11 cellular contexts compared by ENCODE assay signal in genomic region chr2:43082878-43083261, GRCh38.
DNase-seq lines count a peak whose midpoint lies in the region; ATAC-seq and TF ChIP-seq lines count a peak whose summit lies in the region.
"Had no signal": no experiment of that assay in that cellular context is flagged by ENCODE, and none has a peak within 500 bp of the region (broad histone marks: within the 10 kb centered on the region; RNA-seq: fewer than 3 reads in every experiment).

No MANE protein-coding gene starts in this region.

- H3K27me3 ChIP-seq in heart left ventricle (no peaks in the 10 kb centered on the region), gastroesophageal sphincter (no peaks in the 10 kb centered on the region), trophoblast cell (ENCODE audit: insufficient read depth, low read length) (no peaks in the 10 kb centered on the region), aorta (ENCODE audit: control insufficient read depth in 1 of 2, insufficient read depth in 2 of 2, low read length in 1 of 2) (no peaks in the 10 kb centered on the region)

- H2BK5ac ChIP-seq in trophoblast cell (ENCODE audit: low read depth, low read length, poor library complexity) = peak overlapping the region; percentile 82

- H2AK5ac ChIP-seq in trophoblast cell (ENCODE audit: low read length) = peak overlapping the region; percentile 97

- peak overlapping the region; percentile 94 for H4K91ac ChIP-seq in trophoblast cell (ENCODE audit: low read depth, low read length)

- TF ChIP-seq POLR2A in heart left ventricle (IDR thresholded peaks at IDR 0.05) (no peak), gastroesophageal sphincter (IDR thresholded peaks at IDR 0.05) (no peak)

- intact Hi-C loops in heart left ventricle (cut with DNase I) (loop anchor here in 2 of 10 donors (5.0 kb wide), 2 partner anchors 121 to 139 kb away; no protein-coding TSS in a partner anchor), left cardiac atrium (cut with DNase I) (loop anchor here in 1 of 2 donors (10.0 kb wide), 1 partner anchor 58 kb away; no protein-coding TSS in a partner anchor), aorta (cut with DNase I) (no loop called here)

- H3K36me3 ChIP-seq in heart left ventricle = no peaks in the 10 kb centered on the region
- no peaks in the 10 kb centered on the region for H3K36me3 ChIP-seq in gastroesophageal sphincter
- H3K36me3 ChIP-seq in trophoblast cell (ENCODE audit: control insufficient read depth in 1 of 2, insufficient read depth in 2 of 2, low read length in 2 of 2) = no peaks in the 10 kb centered on the region
- H3K36me3 ChIP-seq in aorta (ENCODE audit: control insufficient read depth in 1 of 2, insufficient read depth in 2 of 2, low read length in 1 of 2) = no peaks in the 10 kb centered on the region

- DNase-seq in heart left ventricle (no peak), left cardiac atrium (no peak), trophoblast cell (no peak), aorta (peak in 1 of 2 donors; percentile 30), SHP77 treated with DMSO at 0.1 percent for 48 hours (lab: John Stamatoyannopoulos, UW) (no peak), NCI-H1436 treated with DMSO at 0.1 percent for 48 hours (lab: John Stamatoyannopoulos, UW) (no peak), AG08396 (ENCODE audit: low spot score) (no peak)
- DNase-seq: activated gamma-delta T cell treated with Interleukin-2 at 50 U/mL for 16 hours, Kasumi-1, NCI-H2171 treated with DMSO at 0.1 percent for 48 hours had no signal

- peak overlapping the region; percentile 95 for H2BK12ac ChIP-seq in trophoblast cell (ENCODE audit: low read length)

- H3K4me3 ChIP-seq in heart left ventricle (no peak overlapping the region), gastroesophageal sphincter (no peak overlapping the region), trophoblast cell (ENCODE audit: low read depth, low read length) (no peak overlapping the region), aorta (ENCODE audit: low read length in 2 of 2) (no peak overlapping the region)

- no peak overlapping the region for H4K12ac ChIP-seq in trophoblast cell (ENCODE audit: low read depth, low read length)

- peak overlapping the region; percentile 96 for H2BK120ac ChIP-seq in trophoblast cell (ENCODE audit: insufficient read depth, low read length, poor library complexity)

- peak overlapping the region; percentile 90 for H3K4ac ChIP-seq in trophoblast cell (ENCODE audit: low read depth, low read length)

- peaks cover 45% of the 10 kb centered on the region for H3K79me1 ChIP-seq in trophoblast cell (ENCODE audit: low read length)

- H3K4me1 ChIP-seq in heart left ventricle = peaks cover 12 to 77% (median 61%) of the 10 kb centered on the region in 12 donors
- peaks cover 26 to 72% (median 50%) of the 10 kb centered on the region in 3 donors for H3K4me1 ChIP-seq in gastroesophageal sphincter
- H3K4me1 ChIP-seq in trophoblast cell (ENCODE audit: control insufficient read depth in 1 of 2, insufficient read depth in 2 of 2, low read length in 2 of 2) = peaks cover 48 to 50% of the 10 kb centered on the region in 2 experiments
- H3K4me1 ChIP-seq in aorta (ENCODE audit: control insufficient read depth in 1 of 2, insufficient read depth in 2 of 2, low read length in 2 of 2) = peaks cover 0 to 6% of the 10 kb centered on the region in 2 donors

- H3K79me2 ChIP-seq in trophoblast cell (ENCODE audit: control insufficient read depth, insufficient read depth, low read length, poor library complexity) = peaks cover 12% of the 10 kb centered on the region

- H3K18ac ChIP-seq in trophoblast cell (ENCODE audit: low read length) = peak overlapping the region; percentile 67

- no peak overlapping the region for H3K9ac ChIP-seq in trophoblast cell (ENCODE audit: low read length)

- WGBS in heart left ventricle, 4 donors = 53 to 92% (median 58%) methylated on average over 2 of the region's 2 CpGs
- WGBS in gastroesophageal sphincter (ENCODE audit: low coverage in 1 of 2), 2 donors = 44 to 60% methylated on average over 1 to 2 of the region's 2 CpGs
- no CpG with 5 or more reads among the region's 2 CpGs for WGBS in trophoblast cell (ENCODE audit: extremely low coverage, insufficient coverage, insufficient read length)
- 53 to 59% methylated on average over 2 of the region's 2 CpGs for WGBS in aorta, 2 donors

- no peak overlapping the region for H3K23ac ChIP-seq in trophoblast cell (ENCODE audit: low read length)

- peak overlapping the region; percentile 78 for H4K8ac ChIP-seq in trophoblast cell (ENCODE audit: low read depth, low read length)

- H3K27ac ChIP-seq in heart left ventricle = peak overlapping the region; percentile 30 to 96 (median 89)
- H3K27ac ChIP-seq in gastroesophageal sphincter = peak overlapping the region; percentile 48 to 96 (median 94)
- peak overlapping the region; percentile 83 for H3K27ac ChIP-seq in trophoblast cell (ENCODE audit: low read depth, low read length)
- peak overlapping the region; percentile 31 to 87 for H3K27ac ChIP-seq in aorta (ENCODE audit: low read depth in 1 of 2, low read length in 2 of 2)

- TF ChIP-seq CTCF in heart left ventricle (IDR thresholded peaks at IDR 0.05) (no peak), gastroesophageal sphincter (IDR thresholded peaks at IDR 0.05) (no peak)

- TF ChIP-seq EP300 in gastroesophageal sphincter (IDR thresholded peaks at IDR 0.05) = no peak

- H3K9me3 ChIP-seq in heart left ventricle = no peaks in the 10 kb centered on the region
- H3K9me3 ChIP-seq in gastroesophageal sphincter = no peaks in the 10 kb centered on the region
- peaks cover 2% of the 10 kb centered on the region for H3K9me3 ChIP-seq in trophoblast cell (ENCODE audit: insufficient read depth, low read depth, low read length)
- no peaks in the 10 kb centered on the region for H3K9me3 ChIP-seq in aorta (ENCODE audit: control insufficient read depth, low read length)

- peak overlapping the region; percentile 65 for H3K14ac ChIP-seq in trophoblast cell (ENCODE audit: low read length)

- no peak overlapping the region for H2AFZ ChIP-seq in trophoblast cell (ENCODE audit: insufficient read depth, low read length, poor library complexity)

- ATAC-seq in heart left ventricle (no peak), left cardiac atrium (no peak), gastroesophageal sphincter (no peak), aorta (ENCODE audit: low FRiP score) (no peak)

- H3K4me2 ChIP-seq in trophoblast cell (ENCODE audit: low read length) = peak overlapping the region; percentile 39
